16 cellular contexts compared by ENCODE assay signal in genomic region chr2:234705108-234705507, GRCh38.
DNase-seq lines count a peak whose midpoint lies in the region; ATAC-seq and TF ChIP-seq lines count a peak whose summit lies in the region.
"Had no signal": no experiment of that assay in that cellular context is flagged by ENCODE, and none has a peak within 500 bp of the region (broad histone marks: within the 10 kb centered on the region; RNA-seq: fewer than 3 reads in every experiment).

No MANE protein-coding gene starts in this region.

- H3K4me1 Mint-ChIP-seq in GM23338 = peaks cover 25% of the 10 kb centered on the region
- H3K4me1 Mint-ChIP-seq in activated naive CD8-positive, alpha-beta T cell treated with anti-CD3 and anti-CD28 coated beads for 36 hours = peaks cover 2% of the 10 kb centered on the region
- H3K4me1 Mint-ChIP-seq: activated CD4-positive, alpha-beta memory T cell treated with anti-CD3 and anti-CD28 coated beads, Interleukin-2, amount 10 ng/mL, durations not matched to agents 7 days and 5 days; CD4-positive, CD25-positive, alpha-beta regulatory T cell had no signal

- H4K20me1 ChIP-seq in GM23338 (replicated peaks; ENCODE audit: insufficient read depth) = no peaks in the 10 kb centered on the region

- H3K27me3 Mint-ChIP-seq in GM23338 (ENCODE audit: insufficient read depth, low read depth, poor library complexity) = peaks cover 15% of the 10 kb centered on the region
- H3K27me3 Mint-ChIP-seq in activated naive CD8-positive, alpha-beta T cell treated with anti-CD3 and anti-CD28 coated beads for 36 hours = peaks cover 16% of the 10 kb centered on the region
- H3K27me3 Mint-ChIP-seq: CD4-positive, CD25-positive, alpha-beta regulatory T cell had no signal

- no peaks in the 10 kb centered on the region; the same call in 2 of the 3 replicates for H3K36me3 Mint-ChIP-seq in GM23338 (ENCODE audit: low read depth)
- no peaks in the 10 kb centered on the region for H3K36me3 Mint-ChIP-seq in activated naive CD8-positive, alpha-beta T cell treated with anti-CD3 and anti-CD28 coated beads for 36 hours
- H3K36me3 Mint-ChIP-seq: CD4-positive, CD25-positive, alpha-beta regulatory T cell had no signal

- peaks cover 3% of the 10 kb centered on the region for H3K9me3 Mint-ChIP-seq in GM23338
- H3K9me3 Mint-ChIP-seq in activated naive CD8-positive, alpha-beta T cell treated with anti-CD3 and anti-CD28 coated beads for 36 hours = peaks cover 2% of the 10 kb centered on the region
- H3K9me3 Mint-ChIP-seq: activated CD4-positive, alpha-beta memory T cell treated with anti-CD3 and anti-CD28 coated beads, Interleukin-2, amount 10 ng/mL, durations not matched to agents 7 days and 5 days; stimulated activated naive CD8-positive, alpha-beta T cell treated with anti-CD3 and anti-CD28 coated beads, Interleukin-15, Interleukin-2, amounts not matched to agents 100 ng/mL and 50 ng/mL, for 24 hours had no signal

- peak overlapping the region; percentile 63; the same call in 1 of the 2 replicates for H2AFZ ChIP-seq in GM23338

- H3K27ac ChIP-seq in GM23338 (ENCODE audit: low read depth) (no peak overlapping the region), foreskin keratinocyte (no peak overlapping the region)
- H3K27ac ChIP-seq: adrenal gland had no signal

- H3K4me2 ChIP-seq in GM23338 = no peak overlapping the region

- ATAC-seq in GM23338 (no peak), foreskin keratinocyte (peak; percentile 76), GM18873 (IDR thresholded peaks at IDR 0.05; ENCODE audit: low FRiP score, unreplicated experiment) (no peak)

- H3K9me2 ChIP-seq in GM23338 (ENCODE audit: insufficient read depth) = no peaks in the 10 kb centered on the region

- no peak for TF ChIP-seq CTCF in GM23338 (conservative IDR thresholded peaks at IDR 0.05; ENCODE audit: low read depth in 2 of 2)
- no peak for TF ChIP-seq CTCF in foreskin keratinocyte (conservative IDR thresholded peaks at IDR 0.05)

- H3K79me2 ChIP-seq in GM23338 (replicated peaks; ENCODE audit: insufficient read depth) = no peaks in the 10 kb centered on the region

- no peaks in the 10 kb centered on the region for H3F3A ChIP-seq in GM23338 (replicated peaks; ENCODE audit: low read depth)

- no peak overlapping the region for H3K27ac Mint-ChIP-seq in GM23338
- no peak overlapping the region for H3K27ac Mint-ChIP-seq in activated naive CD8-positive, alpha-beta T cell treated with anti-CD3 and anti-CD28 coated beads for 36 hours
- H3K27ac Mint-ChIP-seq: activated CD4-positive, alpha-beta memory T cell treated with anti-CD3 and anti-CD28 coated beads, Interleukin-2, amount 10 ng/mL, durations not matched to agents 7 days and 5 days; CD4-positive, CD25-positive, alpha-beta regulatory T cell; endodermal cell; progenitor cell of endocrine pancreas; stimulated activated naive CD8-positive, alpha-beta T cell treated with anti-CD3 and anti-CD28 coated beads, Interleukin-15, Interleukin-2, amounts not matched to agents 100 ng/mL and 50 ng/mL, for 24 hours had no signal

- H3K4me3 ChIP-seq in GM23338 = no peak overlapping the region
- H3K4me3 ChIP-seq: adrenal gland had no signal

- no peak overlapping the region for H3K4me3 Mint-ChIP-seq in GM23338
- no peak overlapping the region for H3K4me3 Mint-ChIP-seq in activated naive CD8-positive, alpha-beta T cell treated with anti-CD3 and anti-CD28 coated beads for 36 hours
- H3K4me3 Mint-ChIP-seq: activated CD4-positive, alpha-beta memory T cell treated with anti-CD3 and anti-CD28 coated beads, Interleukin-2, amount 10 ng/mL, durations not matched to agents 7 days and 5 days; CD4-positive, CD25-positive, alpha-beta regulatory T cell; endodermal cell; stimulated activated naive CD8-positive, alpha-beta T cell treated with anti-CD3 and anti-CD28 coated beads, Interleukin-15, Interleukin-2, amounts not matched to agents 100 ng/mL and 50 ng/mL, for 24 hours had no signal

- no peaks in the 10 kb centered on the region for H3K36me3 ChIP-seq in GM23338 (ENCODE audit: insufficient read depth)
- H3K36me3 ChIP-seq: adrenal gland had no signal

- peaks cover 11% of the 10 kb centered on the region for H3K27me3 ChIP-seq in GM23338 (ENCODE audit: insufficient read depth)
- H3K27me3 ChIP-seq in foreskin keratinocyte = no peaks in the 10 kb centered on the region
- H3K27me3 ChIP-seq: adrenal gland had no signal

- H3K4me1 ChIP-seq in GM23338 (ENCODE audit: insufficient read depth) = peaks cover 28% of the 10 kb centered on the region
- H3K4me1 ChIP-seq in foreskin keratinocyte = no peaks in the 10 kb centered on the region
- H3K4me1 ChIP-seq: adrenal gland had no signal

- peak; percentile 41 for DNase-seq in AG08395 (ENCODE audit: low spot score)
- DNase-seq in GM23338 (ENCODE audit: low spot score) = no peak
- peak; percentile 11 for DNase-seq in activated naive CD8-positive, alpha-beta T cell treated with anti-CD3 and anti-CD28 coated beads for 36 hours
- DNase-seq in foreskin keratinocyte = peak in 1 of 2 donors; percentile 58
- DNase-seq in NCI-H128 (lab: John Stamatoyannopoulos, UW; ENCODE audit: unreplicated experiment) = no peak
- no peak for DNase-seq in NCI-H345 treated with DMSO at 0.1 percent for 48 hours (lab: John Stamatoyannopoulos, UW; ENCODE audit: unreplicated experiment)
- DNase-seq in anterior cingulate cortex (lab: John Stamatoyannopoulos, UW) = no peak
- DNase-seq: activated CD4-positive, alpha-beta memory T cell treated with anti-CD3 and anti-CD28 coated beads, Interleukin-2, amount 10 ng/mL, durations not matched to agents 7 days and 5 days; adrenal gland; CD4-positive, CD25-positive, alpha-beta regulatory T cell; endodermal cell; NCI-H1105 treated with DMSO at 0.1 percent for 48 hours; NCI-H774 had no signal

TF ChIP-seq in GM23338, 12 proteins besides CTCF, POLR2A, EP300 and RAD21:
- TF ChIP-seq REST (IDR thresholded peaks at IDR 0.05; ENCODE audit: unreplicated experiment) = no peak
- TF ChIP-seq CREB1 (CRISPR knock-in tag; IDR thresholded peaks at IDR 0.05; ENCODE audit: low read depth) = no peak
TF ChIP-seq in GM23338: peak in this region for 0.

Comparison
In these comparisons a context has a peak if more than half of its experiments do, and no peak if none do; other contexts are left out.
1. DNase-seq: peak in AG08395 (single experiment) and activated naive CD8-positive, alpha-beta T cell treated with anti-CD3 and anti-CD28 coated beads for 36 hours (single experiment); none in GM23338 (single experiment), NCI-H128 (single experiment), NCI-H345 treated with DMSO at 0.1 percent for 48 hours (single experiment) and anterior cingulate cortex (0 of 58).